In the genomic region with DNA sequence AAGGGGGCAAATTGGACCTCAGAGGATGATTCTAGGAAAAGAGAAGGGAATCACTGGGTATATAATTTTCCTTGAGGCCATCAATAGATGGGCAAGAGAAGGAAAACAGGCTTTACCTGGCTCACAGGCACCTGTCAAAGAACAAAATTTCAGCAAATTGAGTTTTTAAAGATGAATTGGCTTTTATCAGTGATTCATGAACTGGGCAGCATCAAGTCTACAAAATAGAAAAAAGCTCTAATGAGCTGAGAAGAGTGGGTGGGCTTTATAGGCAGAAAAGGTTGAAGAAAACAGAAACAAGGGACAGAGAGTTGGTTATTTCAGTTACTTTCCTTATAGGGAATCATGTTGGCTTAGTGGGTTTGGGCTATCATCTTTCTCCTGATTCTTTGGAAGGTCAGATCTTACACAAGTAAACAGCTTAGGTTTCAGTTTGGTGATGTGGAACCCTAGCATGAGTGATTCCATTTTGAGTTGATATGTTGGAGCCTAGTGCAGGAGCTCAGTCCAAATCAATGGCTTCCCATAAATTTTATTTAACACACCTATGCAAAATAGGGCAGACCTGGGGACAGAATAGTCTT, we compare ENCODE assay signal across 15 cellular contexts.
DNase-seq lines count a peak whose midpoint lies in the region; ATAC-seq, FAIRE-seq and TF ChIP-seq lines count a peak whose summit lies in the region.
"Had no signal": no experiment of that assay in that cellular context is flagged by ENCODE, and none has a peak within 500 bp of the region (broad histone marks: within the 10 kb centered on the region; RNA-seq: fewer than 3 reads in every experiment).

No MANE protein-coding gene starts in this region.

- TF ChIP-seq CTCF in WTC11 (IDR thresholded peaks at IDR 0.05) (no peak), psoas muscle (IDR thresholded peaks at IDR 0.05) (no peak), suprapubic skin (IDR thresholded peaks at IDR 0.05) (no peak)

- intact Hi-C loops in psoas muscle (cut with DNase I), result no loop called here

- ATAC-seq in WTC11, result no peak
- ATAC-seq in psoas muscle, result peak; percentile 78 to 87 (median 84)
- no peak for ATAC-seq in GM18519 (IDR thresholded peaks at IDR 0.05; ENCODE audit: low FRiP score, unreplicated experiment)
- ATAC-seq: CD8-positive, alpha-beta T cell; HepG2 had no signal

- H3K36me3 Mint-ChIP-seq in WTC11, result peaks cover 21% of the 10 kb centered on the region
- H3K36me3 Mint-ChIP-seq: CD14-positive monocyte; CD8-positive, alpha-beta T cell had no signal

- no peaks in the 10 kb centered on the region for H3K27me3 Mint-ChIP-seq in WTC11 (ENCODE audit: low read depth)

- H3K9me3 Mint-ChIP-seq in WTC11, result peaks cover 21% of the 10 kb centered on the region
- H3K9me3 Mint-ChIP-seq: CD8-positive, alpha-beta T cell had no signal

- no peak overlapping the region for H3K4me3 ChIP-seq in HUES64 (ENCODE audit: low read length)
- H3K4me3 ChIP-seq in psoas muscle, result no peak overlapping the region
- H3K4me3 ChIP-seq in suprapubic skin, result no peak overlapping the region

- no peak overlapping the region for H3K4me3 Mint-ChIP-seq in WTC11
- H3K4me3 Mint-ChIP-seq: CD14-positive monocyte; CD8-positive, alpha-beta T cell had no signal

- H3K9ac ChIP-seq in HUES64 (ENCODE audit: low read depth, low read length), result no peak overlapping the region
- H3K9ac ChIP-seq: KMS-11 had no signal

- H3K4me1 ChIP-seq in HUES64 (ENCODE audit: insufficient read depth, low read length) (peaks cover 21% of the 10 kb centered on the region), psoas muscle (peaks cover 11% of the 10 kb centered on the region), suprapubic skin (no peaks in the 10 kb centered on the region)

- POLR2A ChIA-PET in WTC11 (lab: Charles Lee), result no interaction called here

- H3K36me3 ChIP-seq in HUES64 (ENCODE audit: insufficient read depth, low read length) (peaks cover 4% of the 10 kb centered on the region; the same call in 1 of the 2 replicates), psoas muscle (ENCODE audit: insufficient read depth in 1 of 2, low read depth in 1 of 2) (no peaks in the 10 kb centered on the region), suprapubic skin (no peaks in the 10 kb centered on the region)

- peak; percentile 67 for FAIRE-seq in GM12891 (lab: Jason Lieb, UNC)
- FAIRE-seq: GM19239, HepG2 had no signal

- CTCF ChIA-PET in WTC11 (lab: Charles Lee), result no interaction called here

- peak overlapping the region; percentile 63 for H3K27ac Mint-ChIP-seq in WTC11
- H3K27ac Mint-ChIP-seq: CD14-positive monocyte; CD8-positive, alpha-beta T cell had no signal

- no peak for TF ChIP-seq EP300 in suprapubic skin (IDR thresholded peaks at IDR 0.05)

- H3K9me3 ChIP-seq in HUES64 (ENCODE audit: insufficient read depth, low read depth, low read length) (peaks cover 6% of the 10 kb centered on the region), psoas muscle (peaks cover 3% of the 10 kb centered on the region), suprapubic skin (no peaks in the 10 kb centered on the region)

- DNase-seq in GM12891 (ENCODE audit: insufficient read length, low spot score) (no peak), WTC11 (ENCODE audit: low spot score) (no peak), psoas muscle (no peak), suprapubic skin (ENCODE audit: low spot score in 2 of 2) (no peak), NCI-H1436 (lab: John Stamatoyannopoulos, UW) (no peak), DMS153 treated with DMSO at 0.1 percent for 48 hours (lab: John Stamatoyannopoulos, UW; ENCODE audit: unreplicated experiment) (no peak)
- DNase-seq: CD8-positive, alpha-beta T cell; H7 had no signal

- peaks cover 43% of the 10 kb centered on the region for H3K4me1 Mint-ChIP-seq in WTC11

- peak overlapping the region; percentile 99; the same call in 1 of the 2 replicates for H3K27ac ChIP-seq in HUES64 (ENCODE audit: low read depth, low read length)
- H3K27ac ChIP-seq in psoas muscle, result peak overlapping the region; percentile 86
- H3K27ac ChIP-seq in suprapubic skin, result no peak overlapping the region
- H3K27ac ChIP-seq: 22Rv1, KMS-11 had no signal

- H3K27me3 ChIP-seq in HUES64 (ENCODE audit: insufficient read depth, low read length) (no peaks in the 10 kb centered on the region), psoas muscle (ENCODE audit: insufficient read depth in 3 of 3, low read length in 2 of 3) (no peaks in the 10 kb centered on the region), suprapubic skin (no peaks in the 10 kb centered on the region)

- no peak for TF ChIP-seq POLR2A in GM12891 (IDR thresholded peaks at IDR 0.05; ENCODE audit: low read depth, low read length)
- no peak for TF ChIP-seq POLR2A in suprapubic skin (IDR thresholded peaks at IDR 0.05)

TF ChIP-seq in GM12891, 5 proteins besides CTCF, POLR2A, EP300 and RAD21:
- TF ChIP-seq POLR2AphosphoS5 (IDR thresholded peaks at IDR 0.05; ENCODE audit: low read depth, low read length) (no peak), TAF1 (IDR thresholded peaks at IDR 0.05; ENCODE audit: low read depth, low read length) (no peak), SPI1 (IDR thresholded peaks at IDR 0.05; ENCODE audit: low read depth, low read length) (no peak), PAX5 (IDR thresholded peaks at IDR 0.05; ENCODE audit: insufficient read depth, low read length, severe bottlenecking) (no peak), POU2F2 (IDR thresholded peaks at IDR 0.05; ENCODE audit: low read depth, low read length) (no peak)

TF ChIP-seq in WTC11, 78 proteins besides CTCF, POLR2A, EP300 and RAD21:
- TF ChIP-seq, protein P1, sequence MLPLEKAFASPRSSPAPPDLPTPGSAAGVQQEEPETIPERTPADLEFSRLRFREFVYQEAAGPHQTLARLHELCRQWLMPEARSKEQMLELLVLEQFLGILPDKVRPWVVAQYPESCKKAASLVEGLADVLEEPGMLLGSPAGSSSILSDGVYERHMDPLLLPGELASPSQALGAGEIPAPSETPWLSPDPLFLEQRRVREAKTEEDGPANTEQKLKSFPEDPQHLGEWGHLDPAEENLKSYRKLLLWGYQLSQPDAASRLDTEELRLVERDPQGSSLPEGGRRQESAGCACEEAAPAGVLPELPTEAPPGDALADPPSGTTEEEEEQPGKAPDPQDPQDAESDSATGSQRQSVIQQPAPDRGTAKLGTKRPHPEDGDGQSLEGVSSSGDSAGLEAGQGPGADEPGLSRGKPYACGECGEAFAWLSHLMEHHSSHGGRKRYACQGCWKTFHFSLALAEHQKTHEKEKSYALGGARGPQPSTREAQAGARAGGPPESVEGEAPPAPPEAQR (CRISPR knock-in tag; IDR thresholded peaks at IDR 0.05), result no peak
- TF ChIP-seq ZNF317 (CRISPR knock-in tag; IDR thresholded peaks at IDR 0.05; ENCODE audit: borderline replicate concordance, low read depth), result no peak

Comparison
In these comparisons a context has a peak if more than half of its experiments do, and no peak if none do; other contexts are left out.
1. ATAC-seq: peak in psoas muscle (4 of 4); none in WTC11 (single experiment) and GM18519 (single experiment).